16 cellular contexts compared by ENCODE assay signal in genomic region chr14:24313912-24314311, GRCh38. TPM values are rescaled to one million over a fixed set of nuclear protein-coding genes. Genes with fewer than 3 reads are reported as not detected.
DNase-seq lines count a peak whose midpoint lies in the region; ATAC-seq, FAIRE-seq and TF ChIP-seq lines count a peak whose summit lies in the region.
"Had no signal": no experiment of that assay in that cellular context is flagged by ENCODE, and none has a peak within 500 bp of the region (broad histone marks: within the 10 kb centered on the region; RNA-seq: fewer than 3 reads in every experiment).

No MANE protein-coding gene starts in this region.

- H3K4me1 Mint-ChIP-seq in activated CD4-positive, alpha-beta T cell treated with anti-CD3 and anti-CD28 coated beads, Interleukin-2, amount 10 ng/mL, durations not matched to agents 24 days and 14 days: peaks cover 69% of the 10 kb centered on the region

- H3K36me3 Mint-ChIP-seq in activated CD4-positive, alpha-beta T cell treated with anti-CD3 and anti-CD28 coated beads, Interleukin-2, amount 10 ng/mL, durations not matched to agents 24 days and 14 days (ENCODE audit: low read depth): peaks cover 34% of the 10 kb centered on the region

- TF ChIP-seq POLR2A in NB4 (IDR thresholded peaks at IDR 0.05; ENCODE audit: extremely low read depth, insufficient read length) (no peak), GM12878 (IDR thresholded peaks at IDR 0.05; ENCODE audit: low read depth, low read length) (no peak), spleen (IDR thresholded peaks at IDR 0.05) (no peak)

- CTCF ChIA-PET in GM12878 (lab: Yijun Ruan, JAX): interaction anchor here (1.3 to 7.9 kb wide), 3 partner anchors 17 to 117 kb away, joined by 3 to 58 read pairs (median 6); partner anchors contain the start of gene KHNYN

- no peak for DNase-seq in activated CD4-positive, alpha-beta T cell treated with anti-CD3 and anti-CD28 coated beads, Interleukin-2, amount 10 ng/mL, durations not matched to agents 24 days and 14 days
- DNase-seq in activated CD4-positive, alpha-beta T cell treated with anti-CD3 and anti-CD28 coated beads for 4 hours: no peak
- DNase-seq in NB4 (ENCODE audit: low read depth): peak; percentile 20
- no peak for DNase-seq in GM12878 (ENCODE audit: low read depth, low spot score)
- peak; percentile 75 for DNase-seq in spleen
- DNase-seq in NCI-H1930 (lab: John Stamatoyannopoulos, UW): no peak
- DNase-seq: activated CD4-positive, alpha-beta T cell treated with anti-CD3 and anti-CD28 coated beads, Interleukin-2, amount 50 U/mL, for 4 hours; dorsolateral prefrontal cortex; NCI-H1092; NCI-H510A treated with DMSO at 0.1 percent for 48 hours had no signal

- no peak for FAIRE-seq in GM12878 (lab: Jason Lieb, UNC)
- FAIRE-seq: A204.1 had no signal

- no peak for ATAC-seq in GM12878
- ATAC-seq in HG02970 (IDR thresholded peaks at IDR 0.05; ENCODE audit: low FRiP score, unreplicated experiment): no peak
- ATAC-seq in GM18867 (IDR thresholded peaks at IDR 0.05; ENCODE audit: unreplicated experiment): no peak

- RAD21 ChIA-PET in GM12878 (lab: Charles Lee; ENCODE audit: unreplicated experiment): no interaction called here

- no peak for TF ChIP-seq RAD21 in GM12878 (IDR thresholded peaks at IDR 0.05; ENCODE audit: insufficient read depth, low read depth, low read length)

- TF ChIP-seq CTCF in NB4 (IDR thresholded peaks at IDR 0.05; ENCODE audit: low read depth, low read length) (no peak), GM12878 (IDR thresholded peaks at IDR 0.05 in 2 of 3, conservative IDR thresholded peaks at IDR 0.05 in 1 of 3; ENCODE audit: control insufficient read depth in 2 of 3, extremely low read depth in 1 of 3, insufficient read depth in 1 of 3, low read depth in 3 of 3, low read length in 3 of 3) (no peak), spleen (IDR thresholded peaks at IDR 0.05 in 8 of 11, conservative IDR thresholded peaks at IDR 0.05 in 3 of 11) (no peak)

- no peak for TF ChIP-seq EP300 in GM12878 (IDR thresholded peaks at IDR 0.05; ENCODE audit: borderline replicate concordance in 1 of 2, control insufficient read depth in 1 of 2, low read depth in 2 of 2, low read length in 2 of 2)

- POLR2A ChIA-PET in GM12878 (lab: Charles Lee): interaction anchor here (0.7 to 1.3 kb wide), 3 partner anchors 9 to 18 kb away, joined by 3 to 4 read pairs (median 4); partner anchors contain the start of genes DHRS1 and NOP9

- 0 out of 2 replicates have a peak overlapping the region, but pooled peaks have one; percentile 8 for H3K4me2 ChIP-seq in GM12878 (ENCODE audit: control insufficient read depth, insufficient read depth)

- H3K9me3 Mint-ChIP-seq in activated CD4-positive, alpha-beta T cell treated with anti-CD3 and anti-CD28 coated beads, Interleukin-2, amount 10 ng/mL, durations not matched to agents 24 days and 14 days: no peaks in the 10 kb centered on the region

- SMC1A ChIA-PET in GM12878 (lab: Charles Lee; ENCODE audit: uncharacterized antibody, unreplicated experiment): interaction anchor here (0.7 to 2.4 kb wide), 2 partner anchors 53 to 117 kb away, joined by 3 to 5 read pairs; no protein-coding TSS in a partner anchor

- H3K9ac ChIP-seq in GM12878 (ENCODE audit: control insufficient read depth, insufficient read depth, low read length): no peak overlapping the region

- H3K36me3 ChIP-seq in GM12878 (ENCODE audit: control insufficient read depth in 2 of 2, insufficient read depth in 2 of 2, low read length in 1 of 2): no peaks in the 10 kb centered on the region; a peak in 1 of 4 replicates
- peaks cover 0 to 40% (median 0%) of the 10 kb centered on the region in 6 donors for H3K36me3 ChIP-seq in spleen
- H3K36me3 ChIP-seq: right atrium auricular region had no signal

- in situ Hi-C loops in GM12878 (cut with MboI): no loop called here

- H3K27me3 Mint-ChIP-seq in activated CD4-positive, alpha-beta T cell treated with anti-CD3 and anti-CD28 coated beads, Interleukin-2, amount 10 ng/mL, durations not matched to agents 24 days and 14 days: no peaks in the 10 kb centered on the region

- intact Hi-C loops in activated CD4-positive, alpha-beta T cell treated with anti-CD3 and anti-CD28 coated beads, Interleukin-2, amount 10 ng/mL, durations not matched to agents 24 days and 14 days (cut with micrococcal nuclease): no loop called here
- intact Hi-C loops in GM12878 (cut with micrococcal nuclease; ENCODE audit: unreplicated experiment): no loop called here
- intact Hi-C loops in spleen (cut with DNase I; ENCODE audit: low total_unique reads): no loop called here

- no peaks in the 10 kb centered on the region; the same call in 1 of the 2 replicates for H4K20me1 ChIP-seq in GM12878 (ENCODE audit: control insufficient read depth, insufficient read depth)

- no peaks in the 10 kb centered on the region for H3K27me3 ChIP-seq in GM12878 (replicated peaks in 1 of 2; ENCODE audit: control insufficient read depth in 2 of 2, insufficient read depth in 2 of 2, low read length in 1 of 2)
- no peaks in the 10 kb centered on the region for H3K27me3 ChIP-seq in spleen (replicated peaks in 1 of 7)
- H3K27me3 ChIP-seq: right atrium auricular region, SJCRH30 had no signal

- H3K4me1 ChIP-seq in GM12878 (ENCODE audit: control insufficient read depth, insufficient read depth, low read length) (peaks cover 29% of the 10 kb centered on the region), spleen (peaks cover 47 to 100% (median 84%) of the 10 kb centered on the region in 6 donors)
- H3K4me1 ChIP-seq: SJCRH30 had no signal

- H2AFZ ChIP-seq in GM12878 (ENCODE audit: control insufficient read depth, low read depth, low read length): no peak overlapping the region

- H3K4me3 ChIP-seq in NB4 (ENCODE audit: low read depth, low read length) (no peak overlapping the region), GM12878 (no peak overlapping the region), spleen (peak overlapping the region in 2 of 8 donors; percentile 9 to 87)
- H3K4me3 ChIP-seq: dorsolateral prefrontal cortex, right atrium auricular region, SJCRH30 had no signal

- BruUV-seq in GM12878 (replicated peaks; lab: Mats Ljungman, UMichigan): no TSS peak

- H3K9me3 ChIP-seq in GM12878 (replicated peaks; ENCODE audit: control insufficient read depth, insufficient read depth, low read length) (no peaks in the 10 kb centered on the region), spleen (no peaks in the 10 kb centered on the region)
- H3K9me3 ChIP-seq: right atrium auricular region, SJCRH30 had no signal

- WGBS in GM12878 (ENCODE audit: insufficient coverage, insufficient replicate concordance, low lambda C conversion rate, missing lambda C conversion rate): 89% methylated on average over 2 of the region's 2 CpGs
- 20 to 53% (median 31%) methylated on average over 2 of the region's 2 CpGs for WGBS in spleen, 5 donors

- peak overlapping the region; percentile 86 for H3K4me3 Mint-ChIP-seq in activated CD4-positive, alpha-beta T cell treated with anti-CD3 and anti-CD28 coated beads, Interleukin-2, amount 10 ng/mL, durations not matched to agents 24 days and 14 days

- H3K27ac ChIP-seq in GM12878 (ENCODE audit: control insufficient read depth, insufficient read depth) (no peak overlapping the region), spleen (peak overlapping the region; percentile 91 to 98 (median 96))
- H3K27ac ChIP-seq: SJCRH30 had no signal

- peak overlapping the region; percentile 81 for H3K27ac Mint-ChIP-seq in activated CD4-positive, alpha-beta T cell treated with anti-CD3 and anti-CD28 coated beads, Interleukin-2, amount 10 ng/mL, durations not matched to agents 24 days and 14 days

- H3K79me2 ChIP-seq in GM12878 (ENCODE audit: control insufficient read depth, insufficient read depth, low read length): no peaks in the 10 kb centered on the region

RNA-seq across cellular contexts. Expression of gene LTB4R, which starts 2.6 kb away (rescaled TPM):
- 12.2 and 14.2 TPM in 2 replicates for total RNA-seq in activated CD4-positive, alpha-beta T cell treated with anti-CD3 and anti-CD28 coated beads, Interleukin-2, amount 10 ng/mL, durations not matched to agents 24 days and 14 days
- 13.4 and 13.7 TPM in 2 replicates for total RNA-seq in GM12878 (2013; cell fraction: nucleolus; rRNA removed)
- total RNA-seq in GM12878 (2014; rRNA removed) (4.9 and 10.8 TPM in 2 replicates), GM12878 (2014; rRNA removed; fragmentation: Illumina TruSeq; extraction: Trizol) (2.9 and 3.1 TPM in 2 replicates), GM12878 (2021) (6.8 and 9.2 TPM in 2 replicates), spleen (10 to 100 TPM; 20.9 to 50.4 (median 35.8) TPM)
- polyA plus RNA-seq in GM12878 (2011; ENCODE audit: low read depth): 3.4 TPM
- polyA plus RNA-seq in GM12878 (2011; rRNA removed) (3.9 and 4.8 TPM in 2 replicates), GM12878 (2014; fragmentation: Illumina TruSeq; extraction: Trizol) (7.8 and 10.6 TPM in 2 replicates), GM12878 (2014; fragmentation: Nextera tagmentation; extraction: Ambion mirVana) (1 to 10 TPM; 1.2 to 1.7 TPM), GM12878 (2014; rRNA removed) (14.0 and 18.3 TPM in 2 replicates), GM12878 (2016; fragmentation: Nextera tagmentation; extraction: Ambion mirVana) (1 to 10 TPM; 3.1 to 3.2 TPM), spleen (10 to 100 TPM; 13.9 to 28.6 (median 28.6) TPM)
- 2.9 and 6.0 TPM in 2 replicates for polyA plus RNA-seq in GM12878 (2011; cell fraction: cytosol; rRNA removed)
- 77.6 and 82.4 TPM in 2 replicates for polyA plus RNA-seq in GM12878 (2011; cell fraction: nucleus; rRNA removed)
- 6.1 and 6.6 TPM in 2 replicates for polyA plus RNA-seq in GM12878 (2012)
- polyA minus RNA-seq in GM12878 (2011; rRNA and poly(A)+ RNA removed): 2.3 and 5.1 TPM in 2 replicates
- polyA minus RNA-seq in GM12878 (2011; cell fraction: cytosol; rRNA and poly(A)+ RNA removed): 1.6 and 2.1 TPM in 2 replicates
- polyA minus RNA-seq in GM12878 (2011; cell fraction: nucleus; rRNA and poly(A)+ RNA removed): 7.6 and 11.2 TPM in 2 replicates

RNA-seq across cellular contexts. Expression of gene LTB4R2, which starts 4.0 kb away (rescaled TPM):
- total RNA-seq in activated CD4-positive, alpha-beta T cell treated with anti-CD3 and anti-CD28 coated beads, Interleukin-2, amount 10 ng/mL, durations not matched to agents 24 days and 14 days: 9.6 and 11.0 TPM in 2 replicates
- total RNA-seq in GM12878 (2013; cell fraction: nucleolus; rRNA removed): 43.5 and 48.4 TPM in 2 replicates
- total RNA-seq in GM12878 (2014; rRNA removed) (7.8 and 10.0 TPM in 2 replicates), GM12878 (2014; rRNA removed; fragmentation: Illumina TruSeq; extraction: Trizol) (2.6 and 2.8 TPM in 2 replicates), GM12878 (2021) (8.9 and 13.0 TPM in 2 replicates), spleen (10 to 100 TPM in 6 of 7 donors, 1 to 10 TPM in 1; 9.2 to 32.3 (median 18.1) TPM)
- polyA plus RNA-seq in GM12878 (2011; ENCODE audit: low read depth): 1.2 TPM
- polyA plus RNA-seq in GM12878 (2011; rRNA removed) (2.4 and 2.5 TPM in 2 replicates), GM12878 (2014; fragmentation: Illumina TruSeq; extraction: Trizol) (3.0 and 3.3 TPM in 2 replicates), GM12878 (2014; fragmentation: Nextera tagmentation; extraction: Ambion mirVana) (under 1 TPM; 0.06 to 0.09 TPM), GM12878 (2014; rRNA removed) (16.0 and 17.8 TPM in 2 replicates), GM12878 (2016; fragmentation: Nextera tagmentation; extraction: Ambion mirVana) (1 to 10 TPM in 1 of 2 experiments, under 1 TPM in 1; 0.96 to 1.2 TPM), spleen (1 to 10 TPM in 2 of 3 donors, under 1 TPM in 1; 0.83 to 4.0 (median 1.3) TPM)
- polyA plus RNA-seq in GM12878 (2011; cell fraction: cytosol; rRNA removed): 1.9 and 4.5 TPM in 2 replicates
- polyA plus RNA-seq in GM12878 (2011; cell fraction: nucleus; rRNA removed): 58.1 and 70.5 TPM in 2 replicates
- 4.6 and 4.9 TPM in 2 replicates for polyA plus RNA-seq in GM12878 (2012)
- 3.4 and 4.6 TPM in 2 replicates for polyA minus RNA-seq in GM12878 (2011; rRNA and poly(A)+ RNA removed)
- 0.94 and 1.6 TPM in 2 replicates for polyA minus RNA-seq in GM12878 (2011; cell fraction: cytosol; rRNA and poly(A)+ RNA removed)
- 13.5 and 26.6 TPM in 2 replicates for polyA minus RNA-seq in GM12878 (2011; cell fraction: nucleus; rRNA and poly(A)+ RNA removed)

RNA-seq across cellular contexts. Expression of gene CIDEB, which starts 6.1 kb away (rescaled TPM):
- 21.8 and 22.2 TPM in 2 replicates for total RNA-seq in activated CD4-positive, alpha-beta T cell treated with anti-CD3 and anti-CD28 coated beads, Interleukin-2, amount 10 ng/mL, durations not matched to agents 24 days and 14 days
- total RNA-seq in GM12878 (2013; cell fraction: nucleolus; rRNA removed): 11.0 and 12.9 TPM in 2 replicates
- 4.1 and 5.5 TPM in 2 replicates for total RNA-seq in GM12878 (2014; rRNA removed)
- 2.5 and 2.7 TPM in 2 replicates for total RNA-seq in GM12878 (2014; rRNA removed; fragmentation: Illumina TruSeq; extraction: Trizol)
- total RNA-seq in GM12878 (2021): 5.1 and 5.5 TPM in 2 replicates
- 0.64 TPM for polyA plus RNA-seq in GM12878 (2011; ENCODE audit: low read depth)
- 0.19 and 0.34 TPM in 2 replicates for polyA plus RNA-seq in GM12878 (2011; rRNA removed)
- 0.23 and 0.24 TPM in 2 replicates for polyA plus RNA-seq in GM12878 (2011; cell fraction: cytosol; rRNA removed)
- polyA plus RNA-seq in GM12878 (2011; cell fraction: nucleus; rRNA removed): 0.23 and 0.33 TPM in 2 replicates
- 1.6 and 1.8 TPM in 2 replicates for polyA plus RNA-seq in GM12878 (2012)
- polyA plus RNA-seq in GM12878 (2014; fragmentation: Illumina TruSeq; extraction: Trizol): 5.2 and 5.7 TPM in 2 replicates
- 1 to 10 TPM in 1 of 2 experiments, under 1 TPM in 1; 0.82 to 2.3 TPM for polyA plus RNA-seq in GM12878 (2014; fragmentation: Nextera tagmentation; extraction: Ambion mirVana)
- 5.4 and 6.3 TPM in 2 replicates for polyA plus RNA-seq in GM12878 (2014; rRNA removed)
- 1 to 10 TPM; 3.1 to 3.3 TPM for polyA plus RNA-seq in GM12878 (2016; fragmentation: Nextera tagmentation; extraction: Ambion mirVana)
- 0.26 and 0.59 TPM in 2 replicates for polyA minus RNA-seq in GM12878 (2011; rRNA and poly(A)+ RNA removed)
- polyA minus RNA-seq in GM12878 (2011; cell fraction: cytosol; rRNA and poly(A)+ RNA removed): not detected in 2 replicates
- 0.36 and 0.96 TPM in 2 replicates for polyA minus RNA-seq in GM12878 (2011; cell fraction: nucleus; rRNA and poly(A)+ RNA removed)
- total RNA-seq in spleen: 100 to 1,000 TPM in 2 of 7 donors, 10 to 100 TPM in 5; 54.0 to 145 (median 88.8) TPM
- polyA plus RNA-seq in spleen: 10 to 100 TPM; 31.0 to 33.6 (median 31.4) TPM
- total RNA-seq: H4 had no signal

RNA-seq across cellular contexts. Expression of gene NOP9, which starts 14.3 kb away (rescaled TPM):
- total RNA-seq in activated CD4-positive, alpha-beta T cell treated with anti-CD3 and anti-CD28 coated beads, Interleukin-2, amount 10 ng/mL, durations not matched to agents 24 days and 14 days: 48.3 and 52.2 TPM in 2 replicates
- 41.4 and 45.3 TPM in 2 replicates for total RNA-seq in GM12878 (2013; cell fraction: nucleolus; rRNA removed)
- total RNA-seq in GM12878 (2014; rRNA removed) (33.1 and 33.4 TPM in 2 replicates), GM12878 (2014; rRNA removed; fragmentation: Illumina TruSeq; extraction: Trizol) (24.2 and 25.4 TPM in 2 replicates), GM12878 (2021) (36.8 and 43.9 TPM in 2 replicates), spleen (10 to 100 TPM; 16.8 to 26.9 (median 22.9) TPM)
- polyA plus RNA-seq in GM12878 (2011; ENCODE audit: low read depth): 11.9 TPM
- polyA plus RNA-seq in GM12878 (2011; rRNA removed) (11.4 and 17.0 TPM in 2 replicates), GM12878 (2014; fragmentation: Illumina TruSeq; extraction: Trizol) (28.6 and 28.8 TPM in 2 replicates), GM12878 (2014; fragmentation: Nextera tagmentation; extraction: Ambion mirVana) (1 to 10 TPM; 2.4 to 3.4 TPM), GM12878 (2014; rRNA removed) (23.6 and 26.1 TPM in 2 replicates), GM12878 (2016; fragmentation: Nextera tagmentation; extraction: Ambion mirVana) (1 to 10 TPM; 4.9 to 6.1 TPM), spleen (10 to 100 TPM in 1 of 3 donors, 1 to 10 TPM in 2; 4.5 to 12.1 (median 5.2) TPM)
- polyA plus RNA-seq in GM12878 (2011; cell fraction: cytosol; rRNA removed): 21.2 and 23.6 TPM in 2 replicates
- 68.4 and 72.3 TPM in 2 replicates for polyA plus RNA-seq in GM12878 (2011; cell fraction: nucleus; rRNA removed)
- polyA plus RNA-seq in GM12878 (2012): 13.8 and 16.1 TPM in 2 replicates
- polyA minus RNA-seq in GM12878 (2011; rRNA and poly(A)+ RNA removed): 32.6 and 36.9 TPM in 2 replicates
- 15.3 and 17.2 TPM in 2 replicates for polyA minus RNA-seq in GM12878 (2011; cell fraction: cytosol; rRNA and poly(A)+ RNA removed)
- 23.7 and 34.4 TPM in 2 replicates for polyA minus RNA-seq in GM12878 (2011; cell fraction: nucleus; rRNA and poly(A)+ RNA removed)

RNA-seq across cellular contexts. Expression of gene DHRS1, which starts 14.3 kb away (rescaled TPM):
- total RNA-seq in activated CD4-positive, alpha-beta T cell treated with anti-CD3 and anti-CD28 coated beads, Interleukin-2, amount 10 ng/mL, durations not matched to agents 24 days and 14 days: 10.1 and 10.3 TPM in 2 replicates
- total RNA-seq in GM12878 (2013; cell fraction: nucleolus; rRNA removed): 26.2 and 30.6 TPM in 2 replicates
- total RNA-seq in GM12878 (2014; rRNA removed) (14.0 and 17.6 TPM in 2 replicates), GM12878 (2014; rRNA removed; fragmentation: Illumina TruSeq; extraction: Trizol) (12.1 and 12.6 TPM in 2 replicates), GM12878 (2021) (23.3 and 26.8 TPM in 2 replicates), spleen (10 to 100 TPM; 29.9 to 56.1 (median 34.0) TPM)
- 49.4 TPM for polyA plus RNA-seq in GM12878 (2011; ENCODE audit: low read depth)
- polyA plus RNA-seq in GM12878 (2011; rRNA removed) (12.6 and 16.0 TPM in 2 replicates), GM12878 (2014; fragmentation: Illumina TruSeq; extraction: Trizol) (16.9 and 26.1 TPM in 2 replicates), GM12878 (2014; fragmentation: Nextera tagmentation; extraction: Ambion mirVana) (10 to 100 TPM; 44.6 to 45.0 TPM), GM12878 (2014; rRNA removed) (25.3 and 29.2 TPM in 2 replicates), GM12878 (2016; fragmentation: Nextera tagmentation; extraction: Ambion mirVana) (10 to 100 TPM; 30.4 to 32.5 TPM), spleen (10 to 100 TPM; 22.0 to 38.2 (median 30.3) TPM)
- 57.3 and 58.0 TPM in 2 replicates for polyA plus RNA-seq in GM12878 (2011; cell fraction: cytosol; rRNA removed)
- 153 and 174 TPM in 2 replicates for polyA plus RNA-seq in GM12878 (2011; cell fraction: nucleus; rRNA removed)
- 20.9 and 22.8 TPM in 2 replicates for polyA plus RNA-seq in GM12878 (2012)
- 28.5 and 60.5 TPM in 2 replicates for polyA minus RNA-seq in GM12878 (2011; rRNA and poly(A)+ RNA removed)
- 9.2 and 12.8 TPM in 2 replicates for polyA minus RNA-seq in GM12878 (2011; cell fraction: cytosol; rRNA and poly(A)+ RNA removed)
- polyA minus RNA-seq in GM12878 (2011; cell fraction: nucleus; rRNA and poly(A)+ RNA removed): 19.8 and 27.7 TPM in 2 replicates

Comparison
In these comparisons a context has a peak if more than half of its experiments do, and no peak if none do; other contexts are left out.
1. DNase-seq: peak in NB4 (single experiment) and spleen (single experiment); none in activated CD4-positive, alpha-beta T cell treated with anti-CD3 and anti-CD28 coated beads, Interleukin-2, amount 10 ng/mL, durations not matched to agents 24 days and 14 days (single experiment), activated CD4-positive, alpha-beta T cell treated with anti-CD3 and anti-CD28 coated beads for 4 hours (0 of 2), GM12878 (single experiment) and NCI-H1930 (0 of 2).